8 cellular contexts compared by ENCODE assay signal in the genomic region with DNA sequence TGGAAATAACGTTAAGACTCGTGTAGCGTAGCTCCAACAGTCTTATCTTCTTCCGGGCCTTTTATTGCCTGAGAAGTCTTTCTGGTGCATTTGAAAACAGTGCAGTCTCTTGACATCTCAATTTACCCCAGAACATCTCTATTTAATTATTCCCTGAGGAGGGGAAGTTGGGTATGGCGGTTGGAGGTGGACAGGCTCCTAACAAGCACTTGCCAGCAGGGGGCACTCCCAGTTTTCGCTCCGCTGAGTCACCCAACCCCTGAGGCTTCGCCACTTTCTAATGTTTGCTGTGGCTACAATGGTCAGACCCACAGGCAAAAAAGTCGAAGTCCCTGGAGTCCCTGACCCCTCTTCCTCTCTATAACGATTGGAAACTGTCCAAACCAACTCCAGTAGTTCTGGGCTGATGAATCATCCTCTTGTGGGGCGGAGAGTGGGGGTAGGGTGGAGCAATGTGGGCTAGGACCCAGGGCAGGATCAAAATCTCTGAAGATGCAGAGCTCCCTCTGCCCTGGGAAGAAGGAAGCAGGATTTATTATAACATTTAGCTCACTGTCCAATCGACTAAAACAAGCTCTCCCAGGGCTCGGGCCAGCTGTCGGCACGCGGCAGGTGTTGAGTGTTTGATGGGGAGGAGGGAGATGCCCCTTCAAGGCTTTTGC.
DNase-seq lines count a peak whose midpoint lies in the region; ATAC-seq and TF ChIP-seq lines count a peak whose summit lies in the region.

No MANE protein-coding gene starts in this region.

- intact Hi-C loops in lower lobe of right lung (cut with DNase I), result no loop called here

- ATAC-seq in lower lobe of right lung (peak; percentile 94 to 95), GM19023 (IDR thresholded peaks at IDR 0.05; ENCODE audit: unreplicated experiment) (no peak), GM18861 (IDR thresholded peaks at IDR 0.05; ENCODE audit: unreplicated experiment) (no peak)

- peaks cover 10% of the 10 kb centered on the region for H3K4me1 ChIP-seq in lower lobe of right lung

- no peaks in the 10 kb centered on the region for H3K9me3 ChIP-seq in lower lobe of right lung

- no peaks in the 10 kb centered on the region for H3K36me3 ChIP-seq in H7 (replicated peaks; ENCODE audit: control insufficient read depth, insufficient read depth, low read length)
- no peaks in the 10 kb centered on the region for H3K36me3 ChIP-seq in lower lobe of right lung

- peak; percentile 70 for TF ChIP-seq CTCF in lower lobe of right lung (IDR thresholded peaks at IDR 0.05)

- H3K4me3 ChIP-seq in H7 (ENCODE audit: insufficient read depth, low read depth, low read length), result no peak overlapping the region
- H3K4me3 ChIP-seq in lower lobe of right lung, result no peak overlapping the region

- peak; percentile 89 for DNase-seq in EH (ENCODE audit: low read depth)
- DNase-seq in H7, result peak; percentile 58
- peak; percentile 53 for DNase-seq in NCI-H748 treated with DMSO at 0.1 percent for 48 hours (lab: John Stamatoyannopoulos, UW)
- DNase-seq in dermis microvascular lymphatic vessel endothelial cell (ENCODE audit: low read depth in 2 of 2), result peak; percentile 17 to 19
- peak; percentile 66 for DNase-seq in lower lobe of right lung
- no peak for DNase-seq in NCI-H345 (lab: John Stamatoyannopoulos, UW)

- H3K27me3 ChIP-seq in H7 (ENCODE audit: control insufficient read depth, insufficient read depth, low read length), result no peaks in the 10 kb centered on the region
- H3K27me3 ChIP-seq in lower lobe of right lung (ENCODE audit: low read depth), result no peaks in the 10 kb centered on the region

- no peak overlapping the region for H3K27ac ChIP-seq in lower lobe of right lung

Comparison
In these comparisons a context has a peak if more than half of its experiments do, and no peak if none do; other contexts are left out.
1. ATAC-seq: peak in lower lobe of right lung (2 of 2); none in GM19023 (single experiment) and GM18861 (single experiment).